8 cellular contexts compared by ENCODE assay signal in the genomic region with DNA sequence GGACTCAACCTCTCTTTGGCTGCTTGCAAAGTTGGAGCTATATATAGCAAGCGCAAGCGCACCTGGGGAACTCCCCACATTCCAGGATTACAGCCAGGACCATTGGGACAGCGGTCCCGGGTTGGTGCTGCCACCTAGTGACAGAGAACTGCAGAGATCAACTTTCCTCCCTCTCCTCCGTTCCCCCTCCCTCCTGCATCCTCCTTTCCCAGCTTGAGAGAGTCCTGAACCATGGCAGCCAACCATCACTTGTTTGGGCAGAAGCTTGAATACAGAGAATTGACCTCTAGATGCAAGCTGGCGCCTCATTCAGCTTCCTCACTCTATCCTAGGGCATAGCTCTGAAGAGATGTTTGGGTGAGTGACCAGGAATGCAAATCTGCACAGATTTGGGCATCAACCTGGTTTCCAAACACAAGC. TPM values are rescaled to one million over a fixed set of nuclear protein-coding genes. Genes with fewer than 3 reads are reported as not detected.
A peak's percentile ranks its signal among the peaks of the same experiment; 100 is the strongest.
DNase-seq lines count a peak whose midpoint lies in the region; ATAC-seq and TF ChIP-seq lines count a peak whose summit lies in the region.

No MANE protein-coding gene starts in this region.

- H3K4me3 ChIP-seq in Karpas-422 (ENCODE audit: low read length) (no peak overlapping the region), adrenal gland (no peak overlapping the region)

- no peaks in the 10 kb centered on the region for H3K9me2 ChIP-seq in Karpas-422 (replicated peaks; ENCODE audit: insufficient read depth, low read length)

- H3K36me3 ChIP-seq in Karpas-422 (ENCODE audit: insufficient read depth, low read length) (no peaks in the 10 kb centered on the region), adrenal gland (replicated peaks in 1 of 2) (no peaks in the 10 kb centered on the region)

- H3K9me3 ChIP-seq in Karpas-422 (ENCODE audit: low read length) (no peaks in the 10 kb centered on the region), adrenal gland (replicated peaks in 1 of 3) (no peaks in the 10 kb centered on the region)

- 2 to 6% (median 5%) methylated on average over 3 to 6 of the region's 6 CpGs for WGBS in adrenal gland, 4 donors

- H4K20me1 ChIP-seq in Karpas-422 (ENCODE audit: insufficient read depth, low read depth, low read length), result no peaks in the 10 kb centered on the region

- H3K4me1 ChIP-seq in Karpas-422 (ENCODE audit: low read length) (no peaks in the 10 kb centered on the region), adrenal gland (replicated peaks in 1 of 2) (peaks cover 0 to 13% of the 10 kb centered on the region in 2 donors)

- no peaks in the 10 kb centered on the region for H3K79me2 ChIP-seq in Karpas-422 (ENCODE audit: low read length)

- no peak for TF ChIP-seq POLR2A in adrenal gland (IDR thresholded peaks at IDR 0.05)

- H3K9ac ChIP-seq in Karpas-422 (ENCODE audit: low read length), result no peak overlapping the region

- H3K27me3 ChIP-seq in Karpas-422 (ENCODE audit: low read length) (no peaks in the 10 kb centered on the region), adrenal gland (no peaks in the 10 kb centered on the region)

- intact Hi-C loops in adrenal gland (cut with DNase I), result no loop called here
- intact Hi-C loops in cardiac septum (cut with DNase I), result loop anchor here (2.0 kb wide), 1 partner anchor 254 kb away; no protein-coding TSS in a partner anchor
- intact Hi-C loops in posterior vena cava (cut with DNase I), result no loop called here

- H3K4me2 ChIP-seq in Karpas-422 (ENCODE audit: low read depth, low read length, poor library complexity, severe bottlenecking), result no peak overlapping the region

- TF ChIP-seq CTCF in adrenal gland (IDR thresholded peaks at IDR 0.05), result peak; percentile 77 to 91 (median 84)

- no peak overlapping the region for H3K27ac ChIP-seq in Karpas-422 (ENCODE audit: low read length)
- H3K27ac ChIP-seq in adrenal gland, result no peak overlapping the region

- peak; percentile 56 for DNase-seq in activated CD4-positive, CD25-positive, alpha-beta regulatory T cell treated with anti-CD3 and anti-CD28 coated beads, Interleukin-2, amount 50 U/mL, for 72 hours
- DNase-seq in Karpas-422, result peak; percentile 76
- peak; percentile 72 for DNase-seq in RKO (ENCODE audit: low spot score)
- peak; percentile 82 to 92 (median 86) for DNase-seq in adrenal gland
- peak; percentile 85 for DNase-seq in cardiac septum (ENCODE audit: low spot score)
- DNase-seq in posterior vena cava (ENCODE audit: low spot score), result peak; percentile 88

- no peak for ATAC-seq in activated CD4-positive, CD25-positive, alpha-beta regulatory T cell treated with anti-CD3 and anti-CD28 coated beads, Interleukin-2, amount 50 U/mL, for 24 hours
- no peak for ATAC-seq in HG03460 (IDR thresholded peaks at IDR 0.05; ENCODE audit: unreplicated experiment)

- H2AFZ ChIP-seq in Karpas-422 (ENCODE audit: low read length), result no peak overlapping the region

RNA-seq across cellular contexts. Expression of a gene that starts 17.4 kb away (rescaled TPM):
- total RNA-seq in Karpas-422 (2014; rRNA removed; shearing (Covaris generic); ENCODE audit: low replicate concordance), result not detected in 2 replicates
- total RNA-seq in adrenal gland (100 to 1,000 TPM in 1 of 8 donors, 10 to 100 TPM in 7; 18.0 to 428 (median 26.2) TPM), cardiac septum (1.3 TPM), posterior vena cava (1 to 10 TPM; 4.8 to 7.9 TPM)
- polyA plus RNA-seq in adrenal gland, result 10 to 100 TPM in 2 of 3 donors, 1 to 10 TPM in 1; 8.8 to 29.9 (median 13.0) TPM

RNA-seq across cellular contexts. Expression of a gene that starts 38.8 kb away (rescaled TPM):
- total RNA-seq in Karpas-422 (2014; rRNA removed; shearing (Covaris generic); ENCODE audit: low replicate concordance), result not detected in 2 replicates
- 1 to 10 TPM in 6 of 8 donors, under 1 TPM in 2; 0.95 to 4.7 (median 2.8) TPM for total RNA-seq in adrenal gland
- polyA plus RNA-seq in adrenal gland, result 10 to 100 TPM in 1 of 3 donors, 1 to 10 TPM in 1, under 1 TPM in 1; 0.64 to 11.4 (median 7.2) TPM
- 0.65 TPM for total RNA-seq in cardiac septum
- 1 to 10 TPM; 2.0 to 2.5 TPM for total RNA-seq in posterior vena cava
